Comparison of ENCODE assay signal across 19 cellular contexts in the genomic region with DNA sequence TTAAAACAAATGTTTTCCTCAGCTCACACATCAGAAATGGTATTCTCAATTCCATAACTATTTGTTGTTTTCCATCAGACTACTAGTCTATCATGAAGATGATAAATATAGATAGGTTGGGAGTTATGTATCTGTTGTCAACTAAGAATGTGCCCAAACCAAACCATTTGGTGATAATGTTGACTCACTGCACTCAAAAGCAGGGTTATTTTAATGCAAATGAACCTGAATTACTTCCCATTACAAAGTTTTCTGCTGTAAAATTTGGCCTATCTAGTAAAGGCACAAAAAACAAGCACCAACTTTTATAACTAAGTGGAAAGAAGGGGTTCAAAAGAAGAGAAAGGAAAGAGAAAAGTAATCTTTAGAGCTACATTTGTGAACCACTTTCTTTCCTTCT.
A peak's percentile ranks its signal among the peaks of the same experiment; 100 is the strongest.
DNase-seq lines count a peak whose midpoint lies in the region; ATAC-seq, FAIRE-seq and TF ChIP-seq lines count a peak whose summit lies in the region.
"Had no signal": no experiment of that assay in that cellular context is flagged by ENCODE, and none has a peak within 500 bp of the region (broad histone marks: within the 10 kb centered on the region; RNA-seq: fewer than 3 reads in every experiment).

No MANE protein-coding gene starts in this region.

- H3K36me3 ChIP-seq in HUES6 (ENCODE audit: control insufficient read depth, insufficient read depth, low read length) (peaks cover 7% of the 10 kb centered on the region; the same call in 1 of the 2 replicates), H1 (ENCODE audit: control insufficient read depth in 2 of 4, insufficient read depth in 4 of 4, low read length in 3 of 4) (no peaks in the 10 kb centered on the region; a peak in 1 of 8 replicates), mesendoderm (ENCODE audit: control insufficient read depth, insufficient read depth, low read length) (no peaks in the 10 kb centered on the region)

- H2BK15ac ChIP-seq in H1 (ENCODE audit: low read length) (no peak overlapping the region), mesendoderm (replicated peaks; ENCODE audit: low read depth) (no peak overlapping the region)

- no peak overlapping the region for H2BK12ac ChIP-seq in H1 (ENCODE audit: low read depth, low read length)

- no peaks in the 10 kb centered on the region for H3K23me2 ChIP-seq in H1 (ENCODE audit: low read depth, low read length)

- no peaks in the 10 kb centered on the region for H3K27me3 ChIP-seq in HUES6 (ENCODE audit: control insufficient read depth, insufficient read depth, low read length)
- no peaks in the 10 kb centered on the region for H3K27me3 ChIP-seq in H1 (replicated peaks in 1 of 4; ENCODE audit: control insufficient read depth in 3 of 4, extremely low read depth in 1 of 4, insufficient read depth in 3 of 4, low read length in 3 of 4)
- no peaks in the 10 kb centered on the region for H3K27me3 ChIP-seq in mesendoderm (ENCODE audit: insufficient read depth, low read length, poor library complexity)
- H3K27me3 ChIP-seq: BLaER1 had no signal

- H2BK120ac ChIP-seq in H1 (replicated peaks; ENCODE audit: low read depth, low read length): no peak overlapping the region
- no peak overlapping the region for H2BK120ac ChIP-seq in mesendoderm (ENCODE audit: low read depth, low read length)

- CTCF ChIA-PET in H1 (lab: Charles Lee; ENCODE audit: partially characterized antibody): no interaction called here

- no peak for DNase-seq in activated T-cell treated with anti-CD3 and anti-CD28 coated beads, Interleukin-2, amount 50 U/mL, for 72 hours
- no peak for DNase-seq in activated T-cell treated with anti-CD3 and anti-CD28 coated beads, Interleukin-2, amount 50 U/mL, for 24 hours
- DNase-seq in H1 (ENCODE audit: low read depth in 1 of 2, low spot score in 2 of 2) (no peak), mesendoderm (peak; percentile 6), GM13977 (ENCODE audit: low spot score) (no peak)
- DNase-seq: AML-193; CD8-positive, alpha-beta memory T cell; DMS 273 treated with DMSO at 0.1 percent for 48 hours; DMS79; H7; IMR-90; KBM-7 had no signal

- H3K4ac ChIP-seq in H1 (replicated peaks; ENCODE audit: insufficient read length, low read depth, low read length): no peak overlapping the region
- no peak overlapping the region for H3K4ac ChIP-seq in mesendoderm (ENCODE audit: low read depth, low read length)

- H3K4me3 ChIP-seq in HUES6 (ENCODE audit: low read depth, low read length): no peak overlapping the region
- peak overlapping the region in 1 of 4 experiments; percentile 17; a peak in 1 of 8 replicates for H3K4me3 ChIP-seq in H1 (ENCODE audit: extremely low read depth in 1 of 4, insufficient read depth in 2 of 4, low read depth in 3 of 4, low read length in 4 of 4)
- no peak overlapping the region for H3K4me3 ChIP-seq in mesendoderm (ENCODE audit: low read length)
- H3K4me3 ChIP-seq: BLaER1, GM12878 had no signal

- no peak overlapping the region for H3K18ac ChIP-seq in H1 (ENCODE audit: extremely low read depth, low read length)
- no peak overlapping the region for H3K18ac ChIP-seq in mesendoderm (ENCODE audit: low read length)

- H3K4me1 ChIP-seq in HUES6 (ENCODE audit: control insufficient read depth, insufficient read depth, low read length): peaks cover 17% of the 10 kb centered on the region
- peaks cover 0 to 6% (median 1%) of the 10 kb centered on the region in 4 experiments; a peak in 1 of 7 replicates for H3K4me1 ChIP-seq in H1 (replicated peaks in 1 of 4; ENCODE audit: control insufficient read depth in 3 of 4, insufficient read depth in 4 of 4, low read length in 3 of 4)
- H3K4me1 ChIP-seq in mesendoderm (ENCODE audit: control insufficient read depth, low read depth, low read length): no peaks in the 10 kb centered on the region
- H3K4me1 ChIP-seq: BLaER1 had no signal

- no peak overlapping the region for H2BK5ac ChIP-seq in H1 (ENCODE audit: low read depth, low read length)
- H2BK5ac ChIP-seq in mesendoderm (ENCODE audit: low read length): no peak overlapping the region

- H3K4me2 ChIP-seq in H1 (ENCODE audit: insufficient read depth in 1 of 2, low read depth in 2 of 2, low read length in 2 of 2) (peak overlapping the region in 1 of 2 experiments; percentile 45; a peak in 1 of 4 replicates), mesendoderm (ENCODE audit: low read length) (no peak overlapping the region)
- H3K4me2 ChIP-seq: BLaER1 had no signal

- H2AK5ac ChIP-seq in H1 (ENCODE audit: low read depth, low read length) (no peak overlapping the region), mesendoderm (ENCODE audit: low read length) (no peak overlapping the region)

- TF ChIP-seq EP300 in H1 (IDR thresholded peaks at IDR 0.05; ENCODE audit: borderline replicate concordance in 1 of 2, low read depth in 2 of 2, low read length in 2 of 2): no peak

- no peaks in the 10 kb centered on the region for H4K20me1 ChIP-seq in H1 (replicated peaks in 1 of 2; ENCODE audit: control insufficient read depth in 1 of 2, insufficient read depth in 2 of 2, low read length in 2 of 2)
- H4K20me1 ChIP-seq: BLaER1 had no signal

- H3K79me2 ChIP-seq in H1 (ENCODE audit: control insufficient read depth in 1 of 2, insufficient read depth in 2 of 2, low read length in 2 of 2): no peaks in the 10 kb centered on the region
- no peaks in the 10 kb centered on the region for H3K79me2 ChIP-seq in mesendoderm (ENCODE audit: control insufficient read depth, insufficient read depth, low read length)

- H4K8ac ChIP-seq in H1 (ENCODE audit: extremely low read depth, insufficient read depth, low read length): no peak overlapping the region
- H4K8ac ChIP-seq in mesendoderm (ENCODE audit: low read depth, low read length): no peak overlapping the region

- in situ Hi-C loops in GM13977 (cut with MboI; ENCODE audit: low pct_unique_long_range_greater_than_20kb, low sequenced_read_pairs, unreplicated experiment): no loop called here

- peaks cover 0 to 1% of the 10 kb centered on the region in 2 donors for H3K9me3 Mint-ChIP-seq in activated T-cell treated with anti-CD3 and anti-CD28 coated beads, Interleukin-2, amount 50 U/mL, for 72 hours
- H3K9me3 Mint-ChIP-seq in activated T-cell treated with anti-CD3 and anti-CD28 coated beads, Interleukin-2, amount 50 U/mL, for 24 hours: peaks cover 8% of the 10 kb centered on the region

- TF ChIP-seq CTCF in H1 (IDR thresholded peaks at IDR 0.05; ENCODE audit: control extremely low read depth in 1 of 3, insufficient read depth in 1 of 3, low read depth in 1 of 3, low read length in 3 of 3) (no peak), GM13977 (IDR thresholded peaks at IDR 0.05; ENCODE audit: extremely low read depth, insufficient read depth, missing control alignments) (no peak)

- H2BK20ac ChIP-seq in H1 (ENCODE audit: low read length): no peak overlapping the region

- no peak overlapping the region for H4K91ac ChIP-seq in H1 (replicated peaks; ENCODE audit: insufficient read length, low read length)

- no peaks in the 10 kb centered on the region for H3K79me1 ChIP-seq in H1 (ENCODE audit: low read depth, low read length)
- H3K79me1 ChIP-seq in mesendoderm (ENCODE audit: low read length): no peaks in the 10 kb centered on the region

- no peak overlapping the region for H3K14ac ChIP-seq in H1 (ENCODE audit: insufficient read length)

- no peaks in the 10 kb centered on the region for H3K27me3 Mint-ChIP-seq in activated T-cell treated with anti-CD3 and anti-CD28 coated beads, Interleukin-2, amount 50 U/mL, for 72 hours (ENCODE audit: low read depth)
- no peaks in the 10 kb centered on the region for H3K27me3 Mint-ChIP-seq in activated T-cell treated with anti-CD3 and anti-CD28 coated beads, Interleukin-2, amount 50 U/mL, for 24 hours

- peak; percentile 60 for FAIRE-seq in H1 (lab: Jason Lieb, UNC)
- FAIRE-seq: GM12878, HTR-8/SVneo had no signal

- H3K9ac ChIP-seq in HUES6 (ENCODE audit: low read length) (no peak overlapping the region), H1 (replicated peaks in 1 of 4; ENCODE audit: extremely low read depth in 1 of 4, low read depth in 3 of 4, low read length in 3 of 4) (no peak overlapping the region), mesendoderm (ENCODE audit: low read length) (no peak overlapping the region)
- H3K9ac ChIP-seq: BLaER1 had no signal

- H3K4me1 Mint-ChIP-seq in activated T-cell treated with anti-CD3 and anti-CD28 coated beads, Interleukin-2, amount 50 U/mL, for 72 hours (ENCODE audit: low read depth): no peaks in the 10 kb centered on the region
- no peaks in the 10 kb centered on the region for H3K4me1 Mint-ChIP-seq in activated T-cell treated with anti-CD3 and anti-CD28 coated beads, Interleukin-2, amount 50 U/mL, for 24 hours (ENCODE audit: low read depth)
- H3K4me1 Mint-ChIP-seq: CD8-positive, alpha-beta memory T cell had no signal

- TF ChIP-seq POLR2A in H1 (IDR thresholded peaks at IDR 0.05; ENCODE audit: control extremely low read depth in 1 of 2, low read depth in 2 of 2, low read length in 2 of 2): no peak

- H3K56ac ChIP-seq in H1 (replicated peaks; ENCODE audit: insufficient read length, low read depth, low read length) (no peak overlapping the region), mesendoderm (ENCODE audit: low read length) (no peak overlapping the region)

- no peak overlapping the region for H4K5ac ChIP-seq in H1 (ENCODE audit: insufficient read length, low read depth, low read length)
- no peak overlapping the region for H4K5ac ChIP-seq in mesendoderm (ENCODE audit: low read length)

- ATAC-seq in activated T-cell treated with anti-CD3 and anti-CD28 coated beads, Interleukin-2, amount 50 U/mL, for 72 hours (replicated peaks in 1 of 2): no peak
- ATAC-seq in SK-N-SH treated with all-trans-retinoic acid at 6 μM for 48 hours (no peak), HG02852 (IDR thresholded peaks at IDR 0.05; ENCODE audit: unreplicated experiment) (no peak)
- ATAC-seq: GM12878 had no signal

- no peak overlapping the region for H3K23ac ChIP-seq in H1 (ENCODE audit: insufficient read length)
- no peak overlapping the region for H3K23ac ChIP-seq in mesendoderm (ENCODE audit: low read length)

- no peak for TF ChIP-seq RAD21 in H1 (IDR thresholded peaks at IDR 0.05 in 1 of 2, conservative IDR thresholded peaks at IDR 0.05 in 1 of 2; ENCODE audit: low read depth in 2 of 2, low read length in 2 of 2)

- H2AFZ ChIP-seq in H1 (ENCODE audit: low read length): no peak overlapping the region

- H3K27ac ChIP-seq in HUES6 (ENCODE audit: low read depth, low read length) (peak overlapping the region; percentile 59), H1 (ENCODE audit: low read depth, low read length) (no peak overlapping the region), mesendoderm (ENCODE audit: low read depth, low read length) (no peak overlapping the region)
- H3K27ac ChIP-seq: 22Rv1, BLaER1 had no signal

- H3K36me3 Mint-ChIP-seq in activated T-cell treated with anti-CD3 and anti-CD28 coated beads, Interleukin-2, amount 50 U/mL, for 72 hours (ENCODE audit: insufficient read depth in 2 of 2): peaks cover 6 to 16% of the 10 kb centered on the region in 2 donors
- peaks cover 55% of the 10 kb centered on the region for H3K36me3 Mint-ChIP-seq in activated T-cell treated with anti-CD3 and anti-CD28 coated beads, Interleukin-2, amount 50 U/mL, for 24 hours (ENCODE audit: low read depth)

- peak overlapping the region; percentile 48 for H3K27ac Mint-ChIP-seq in activated T-cell treated with anti-CD3 and anti-CD28 coated beads, Interleukin-2, amount 50 U/mL, for 72 hours
- H3K27ac Mint-ChIP-seq in activated T-cell treated with anti-CD3 and anti-CD28 coated beads, Interleukin-2, amount 50 U/mL, for 24 hours: no peak overlapping the region

- POLR2A ChIA-PET in H1 (lab: Charles Lee; ENCODE audit: partially characterized antibody): no interaction called here

- no peak overlapping the region for H3K4me3 Mint-ChIP-seq in activated T-cell treated with anti-CD3 and anti-CD28 coated beads, Interleukin-2, amount 50 U/mL, for 72 hours
- no peak overlapping the region for H3K4me3 Mint-ChIP-seq in activated T-cell treated with anti-CD3 and anti-CD28 coated beads, Interleukin-2, amount 50 U/mL, for 24 hours
- H3K4me3 Mint-ChIP-seq: CD8-positive, alpha-beta memory T cell had no signal

- H3K9me3 ChIP-seq in HUES6 (ENCODE audit: control insufficient read depth, insufficient read depth, low read depth, low read length) (0 out of 2 replicates have a peak, but pooled peaks cover 2% of the 10 kb centered on the region), H1 (ENCODE audit: insufficient read depth in 2 of 2, low read depth in 1 of 2, low read length in 1 of 2) (no peaks in the 10 kb centered on the region)
- H3K9me3 ChIP-seq: BLaER1 had no signal
